Comparison of ENCODE assay signal across 16 cellular contexts in genomic region chr15:31953573-31953972, GRCh38.
DNase-seq lines count a peak whose midpoint lies in the region; ATAC-seq, FAIRE-seq and TF ChIP-seq lines count a peak whose summit lies in the region.
"Had no signal": no experiment of that assay in that cellular context is flagged by ENCODE, and none has a peak within 500 bp of the region (broad histone marks: within the 10 kb centered on the region; RNA-seq: fewer than 3 reads in every experiment).

No MANE protein-coding gene starts in this region.

- no peaks in the 10 kb centered on the region for H3K4me1 Mint-ChIP-seq in neural crest cell
- H3K4me1 Mint-ChIP-seq in naive thymus-derived CD4-positive, alpha-beta T cell = no peaks in the 10 kb centered on the region
- H3K4me1 Mint-ChIP-seq: CD4-positive, CD25-positive, alpha-beta regulatory T cell had no signal

- H2BK5ac ChIP-seq in H1 (ENCODE audit: low read depth, low read length) = no peak overlapping the region

- H3K4ac ChIP-seq in H1 (replicated peaks; ENCODE audit: insufficient read length, low read depth, low read length) = no peak overlapping the region

- POLR2A ChIA-PET in OCI-LY7 (lab: Charles Lee) (no interaction called here), H1 (lab: Charles Lee; ENCODE audit: partially characterized antibody) (no interaction called here)
- POLR2A ChIA-PET in naive thymus-derived CD4-positive, alpha-beta T cell (lab: Charles Lee) = no interaction called here

- H3K9me3 Mint-ChIP-seq in neural crest cell = peaks cover 12% of the 10 kb centered on the region
- H3K9me3 Mint-ChIP-seq in naive thymus-derived CD4-positive, alpha-beta T cell = peaks cover 5 to 34% (median 12%) of the 10 kb centered on the region in 11 donors

- H2BK15ac ChIP-seq in H1 (ENCODE audit: low read length) = no peak overlapping the region

- H3K79me1 ChIP-seq in H1 (ENCODE audit: low read depth, low read length) = no peaks in the 10 kb centered on the region

- no peak overlapping the region for H3K56ac ChIP-seq in H1 (replicated peaks; ENCODE audit: insufficient read length, low read depth, low read length)

- CTCF ChIA-PET in OCI-LY7 (lab: Charles Lee; ENCODE audit: unreplicated experiment) = no interaction called here
- CTCF ChIA-PET in H1 (lab: Charles Lee; ENCODE audit: partially characterized antibody) = interaction anchor here (0.8 to 2.1 kb wide), 7 partner anchors 8 to 24 kb away, joined by 3 to 9 read pairs (median 4); no protein-coding TSS in a partner anchor
- CTCF ChIA-PET in naive thymus-derived CD4-positive, alpha-beta T cell (lab: Charles Lee) = no interaction called here

- 92% methylated on average over 3 of the region's 3 CpGs; no CpG with 5 or more reads in 1 of the 2 experiments for WGBS in H1 (ENCODE audit: extremely low coverage in 1 of 2, insufficient coverage in 1 of 2, insufficient read length in 1 of 2, insufficient replicate concordance in 2 of 2, low coverage in 1 of 2, low lambda C conversion rate in 2 of 2, missing lambda C conversion rate in 1 of 2), 2 experiments

- no peak overlapping the region for H2BK120ac ChIP-seq in H1 (replicated peaks; ENCODE audit: low read depth, low read length)

- no peaks in the 10 kb centered on the region for H3K23me2 ChIP-seq in H1 (ENCODE audit: low read depth, low read length)

- TF ChIP-seq EP300 in H1 (IDR thresholded peaks at IDR 0.05; ENCODE audit: borderline replicate concordance in 1 of 2, low read depth in 2 of 2, low read length in 2 of 2) = no peak

- no peak for TF ChIP-seq POLR2A in H1 (IDR thresholded peaks at IDR 0.05; ENCODE audit: control extremely low read depth in 1 of 2, low read depth in 2 of 2, low read length in 2 of 2)

- H3K36me3 Mint-ChIP-seq in neural crest cell (ENCODE audit: low read depth) = no peaks in the 10 kb centered on the region
- peaks cover 0 to 8% (median 0%) of the 10 kb centered on the region in 5 donors for H3K36me3 Mint-ChIP-seq in naive thymus-derived CD4-positive, alpha-beta T cell
- H3K36me3 Mint-ChIP-seq: CD4-positive, CD25-positive, alpha-beta regulatory T cell had no signal

- no TSS peak for BruUV-seq in OCI-LY7 (replicated peaks; lab: Mats Ljungman, UMichigan)

- H3K36me3 ChIP-seq in OCI-LY7 (ENCODE audit: insufficient read depth, low read length) (no peaks in the 10 kb centered on the region), H1 (ENCODE audit: control insufficient read depth in 2 of 4, insufficient read depth in 4 of 4, low read length in 3 of 4) (no peaks in the 10 kb centered on the region)
- H3K36me3 ChIP-seq in naive thymus-derived CD4-positive, alpha-beta T cell (ENCODE audit: control insufficient read depth in 2 of 3, insufficient read depth in 3 of 3, low read length in 3 of 3) = no peaks in the 10 kb centered on the region
- H3K36me3 ChIP-seq: SJSA1 had no signal

- H3K79me2 ChIP-seq in OCI-LY7 (ENCODE audit: insufficient read depth, low read depth, low read length) (no peaks in the 10 kb centered on the region), H1 (ENCODE audit: control insufficient read depth in 1 of 2, insufficient read depth in 2 of 2, low read length in 2 of 2) (no peaks in the 10 kb centered on the region)

- H3K4me2 ChIP-seq in OCI-LY7 (ENCODE audit: low read length) (no peak overlapping the region), H1 (ENCODE audit: insufficient read depth in 1 of 2, low read depth in 2 of 2, low read length in 2 of 2) (no peak overlapping the region)

- DNase-seq in ELF-1 (ENCODE audit: low read depth, low spot score) = peak; percentile 23
- DNase-seq in OCI-LY7 (ENCODE audit: low spot score) = no peak
- no peak for DNase-seq in H1 (ENCODE audit: low read depth in 1 of 2, low spot score in 2 of 2)
- DNase-seq in neural crest cell (ENCODE audit: low read depth, low spot score) = no peak
- DNase-seq in NK-92 treated with Interleukin-12 subunit alpha and Interleukin-12 subunit beta, amount 100 ng/mL, for 24 hours (lab: John Stamatoyannopoulos, UW) = no peak
- DNase-seq in hippocampal formation (lab: John Stamatoyannopoulos, UW) = no peak
- no peak for DNase-seq in naive thymus-derived CD4-positive, alpha-beta T cell
- DNase-seq: AML-193; CD4-positive, CD25-positive, alpha-beta regulatory T cell; IMR-90; Kasumi-1; NCI-H2029; NCI-H524 treated with DMSO at 0.1 percent for 48 hours; PC-3 had no signal

- H4K20me1 ChIP-seq in OCI-LY7 (ENCODE audit: insufficient read depth, low read length) (no peaks in the 10 kb centered on the region), H1 (replicated peaks in 1 of 2; ENCODE audit: control insufficient read depth in 1 of 2, insufficient read depth in 2 of 2, low read length in 2 of 2) (no peaks in the 10 kb centered on the region)

- no peaks in the 10 kb centered on the region for H3K9me2 ChIP-seq in OCI-LY7 (ENCODE audit: insufficient read depth, low read length)

- H4K5ac ChIP-seq in H1 (ENCODE audit: insufficient read length, low read depth, low read length) = no peak overlapping the region

- H3K27ac Mint-ChIP-seq in neural crest cell (ENCODE audit: unreplicated experiment) = no peak overlapping the region
- H3K27ac Mint-ChIP-seq in naive thymus-derived CD4-positive, alpha-beta T cell = no peak overlapping the region
- H3K27ac Mint-ChIP-seq: CD4-positive, CD25-positive, alpha-beta regulatory T cell had no signal

- TF ChIP-seq RAD21 in H1 (IDR thresholded peaks at IDR 0.05 in 1 of 2, conservative IDR thresholded peaks at IDR 0.05 in 1 of 2; ENCODE audit: low read depth in 2 of 2, low read length in 2 of 2) = peak; percentile 11 to 18; a peak in 1 of 4 replicates

- H3K4me3 ChIP-seq in OCI-LY7 (ENCODE audit: low read depth, low read length, poor library complexity, severe bottlenecking) = no peak overlapping the region
- H3K4me3 ChIP-seq in H1 (ENCODE audit: extremely low read depth in 1 of 4, insufficient read depth in 2 of 4, low read depth in 3 of 4, low read length in 4 of 4) = no peak overlapping the region
- H3K4me3 ChIP-seq in naive thymus-derived CD4-positive, alpha-beta T cell (ENCODE audit: low read length) = no peak overlapping the region
- H3K4me3 ChIP-seq: SJSA1 had no signal

- no peaks in the 10 kb centered on the region for H3K27me3 ChIP-seq in H1 (replicated peaks in 1 of 4; ENCODE audit: control insufficient read depth in 3 of 4, extremely low read depth in 1 of 4, insufficient read depth in 3 of 4, low read length in 3 of 4)
- H3K27me3 ChIP-seq in naive thymus-derived CD4-positive, alpha-beta T cell (ENCODE audit: control insufficient read depth in 2 of 2, insufficient read depth in 2 of 2, low read length in 2 of 2) = no peaks in the 10 kb centered on the region

- H4K91ac ChIP-seq in H1 (replicated peaks; ENCODE audit: insufficient read length, low read length) = no peak overlapping the region

- H2BK12ac ChIP-seq in H1 (ENCODE audit: low read depth, low read length) = no peak overlapping the region

- no peak overlapping the region for H3K18ac ChIP-seq in H1 (ENCODE audit: extremely low read depth, low read length)

- ATAC-seq in esophagus mucosa = no peak
- ATAC-seq in naive thymus-derived CD4-positive, alpha-beta T cell = no peak
- ATAC-seq: PC-3 had no signal

- TF ChIP-seq CTCF in OCI-LY7 (conservative IDR thresholded peaks at IDR 0.05; ENCODE audit: low read length) (0 out of 2 replicates have a peak, but pooled peaks have one; percentile 23), H1 (IDR thresholded peaks at IDR 0.05; ENCODE audit: control extremely low read depth in 1 of 3, insufficient read depth in 1 of 3, low read depth in 1 of 3, low read length in 3 of 3) (peak; percentile 37 to 48 (median 37)), neural crest cell (conservative IDR thresholded peaks at IDR 0.05) (peak; percentile 38)

- FAIRE-seq in H1 (lab: Jason Lieb, UNC) = no peak

- H3K27me3 Mint-ChIP-seq in neural crest cell (ENCODE audit: low read depth) = no peaks in the 10 kb centered on the region
- peaks cover 0 to 52% (median 39%) of the 10 kb centered on the region in 5 donors for H3K27me3 Mint-ChIP-seq in naive thymus-derived CD4-positive, alpha-beta T cell

- H2BK20ac ChIP-seq in H1 (ENCODE audit: low read length) = no peak overlapping the region

- no peak overlapping the region for H2AK5ac ChIP-seq in H1 (ENCODE audit: low read depth, low read length)

- H3K27ac ChIP-seq in OCI-LY7 (ENCODE audit: low read depth, low read length, poor library complexity, severe bottlenecking) (no peak overlapping the region), H1 (ENCODE audit: low read depth, low read length) (no peak overlapping the region)
- H3K27ac ChIP-seq in naive thymus-derived CD4-positive, alpha-beta T cell (ENCODE audit: low read depth, low read length) = no peak overlapping the region
- H3K27ac ChIP-seq: SJSA1 had no signal

- no peak overlapping the region for H3K14ac ChIP-seq in H1 (ENCODE audit: insufficient read length)

- intact Hi-C loops in OCI-LY7 (cut with micrococcal nuclease; ENCODE audit: unreplicated experiment) = no loop called here
- intact Hi-C loops in naive thymus-derived CD4-positive, alpha-beta T cell (cut with micrococcal nuclease) = no loop called here

- no peak overlapping the region for H3K4me3 Mint-ChIP-seq in neural crest cell
- H3K4me3 Mint-ChIP-seq in naive thymus-derived CD4-positive, alpha-beta T cell = no peak overlapping the region
- H3K4me3 Mint-ChIP-seq: CD4-positive, CD25-positive, alpha-beta regulatory T cell had no signal

- H3K9me3 ChIP-seq in OCI-LY7 (ENCODE audit: low read length) (no peaks in the 10 kb centered on the region), H1 (ENCODE audit: insufficient read depth in 2 of 2, low read depth in 1 of 2, low read length in 1 of 2) (no peaks in the 10 kb centered on the region)
- peaks cover 0 to 17% (median 0%) of the 10 kb centered on the region in 3 experiments for H3K9me3 ChIP-seq in naive thymus-derived CD4-positive, alpha-beta T cell (ENCODE audit: control insufficient read depth in 2 of 3, low read length in 3 of 3)
- H3K9me3 ChIP-seq: SJSA1 had no signal

- H4K8ac ChIP-seq in H1 (ENCODE audit: extremely low read depth, insufficient read depth, low read length) = no peak overlapping the region

- H3K9ac ChIP-seq in H1 (replicated peaks in 1 of 4; ENCODE audit: extremely low read depth in 1 of 4, low read depth in 3 of 4, low read length in 3 of 4) = no peak overlapping the region

- H2AFZ ChIP-seq in OCI-LY7 (ENCODE audit: low read length) (no peak overlapping the region), H1 (ENCODE audit: low read length) (no peak overlapping the region)

- H3K4me1 ChIP-seq in OCI-LY7 (ENCODE audit: insufficient read depth, low read length, poor library complexity, severe bottlenecking) = no peaks in the 10 kb centered on the region
- no peaks in the 10 kb centered on the region for H3K4me1 ChIP-seq in H1 (replicated peaks in 1 of 4; ENCODE audit: control insufficient read depth in 3 of 4, insufficient read depth in 4 of 4, low read length in 3 of 4)
- H3K4me1 ChIP-seq in naive thymus-derived CD4-positive, alpha-beta T cell (ENCODE audit: control insufficient read depth in 2 of 2, insufficient read depth in 2 of 2, low read length in 2 of 2) = no peaks in the 10 kb centered on the region
- H3K4me1 ChIP-seq: SJSA1 had no signal

- H3K23ac ChIP-seq in H1 (ENCODE audit: insufficient read length) = no peak overlapping the region

TF ChIP-seq in H1, 55 proteins besides CTCF, POLR2A, EP300 and RAD21 (continues in another document):
- no peak for TF ChIP-seq TCF12 (IDR thresholded peaks at IDR 0.05; ENCODE audit: low read depth, low read length)
